ENCODE assay signal across 18 cellular contexts in genomic region chr6:49713346-49713745, GRCh38. TPM values are rescaled to one million over a fixed set of nuclear protein-coding genes. Genes with fewer than 3 reads are reported as not detected.
A peak's percentile ranks its signal among the peaks of the same experiment; 100 is the strongest.
DNase-seq lines count a peak whose midpoint lies in the region; ATAC-seq and TF ChIP-seq lines count a peak whose summit lies in the region.
"Had no signal": no experiment of that assay in that cellular context is flagged by ENCODE, and none has a peak within 500 bp of the region (broad histone marks: within the 10 kb centered on the region; RNA-seq: fewer than 3 reads in every experiment).

Gene CRISP2, minus strand, starts transcription at chr6:49713543. Its CDS starts 4,347 bp downstream, at chr6:49709196.

- H3K27ac ChIP-seq in muscle layer of colon (ENCODE audit: low read depth, low read length) (no peak within 1 kb of the TSS), tibial nerve (no peak within 1 kb of the TSS)
- H3K27ac ChIP-seq: coronary artery, heart right ventricle, thoracic aorta had no signal

- DNase-seq in DMS153 (lab: John Stamatoyannopoulos, UW) (peak; percentile 55), NCI-H1105 (lab: John Stamatoyannopoulos, UW) (peak; percentile 76), astrocyte of the hippocampus (ENCODE audit: low read depth, low spot score) (peak; percentile 2), tibial nerve (ENCODE audit: low spot score in 2 of 2) (no peak), NCI-H2107 (lab: John Stamatoyannopoulos, UW) (no peak)
- DNase-seq in activated effector memory CD4-positive, alpha-beta T cell treated with anti-CD3 and anti-CD28 coated beads, Interleukin-2, amount 50 U/mL, for 16 hours, result no peak
- DNase-seq: activated CD8-positive, alpha-beta T cell treated with anti-CD3 and anti-CD28 coated beads, Interleukin-2, amount 10 ng/mL, durations not matched to agents 7 days and 5 days; heart right ventricle; naive B cell; NCI-H345; OCI-M1 had no signal

- H3K4me3 ChIP-seq in muscle layer of colon (ENCODE audit: low read depth in 1 of 2, low read length in 2 of 2) (peak within 1 kb of the TSS; percentile 5 to 8), tibial nerve (no peak within 1 kb of the TSS)
- H3K4me3 ChIP-seq: coronary artery, heart right ventricle, thoracic aorta had no signal

- 46 to 52% methylated on average over 26 of the region's 26 CpGs for WGBS in tibial nerve, 2 donors

- H3K36me3 ChIP-seq in muscle layer of colon (ENCODE audit: insufficient read depth, low read length), result no peaks in the 10 kb centered on the region
- no peaks in the 10 kb centered on the region for H3K36me3 ChIP-seq in tibial nerve
- H3K36me3 ChIP-seq: heart right ventricle, thoracic aorta had no signal

- TF ChIP-seq CTCF in tibial nerve (IDR thresholded peaks at IDR 0.05), result no peak

- no peak within 1 kb of the TSS for H3K9ac ChIP-seq in muscle layer of colon (ENCODE audit: low read length)

- ATAC-seq in GM19035 (IDR thresholded peaks at IDR 0.05; ENCODE audit: unreplicated experiment), result no peak
- ATAC-seq: activated CD8-positive, alpha-beta T cell treated with anti-CD3 and anti-CD28 coated beads, Interleukin-2, amount 10 ng/mL, durations not matched to agents 7 days and 5 days; activated T-helper 17 cell treated with anti-CD3 and anti-CD28 coated beads, Interleukin-2, amount 50 U/mL, for 72 hours; esophagus mucosa; heart right ventricle; left lobe of liver had no signal

- no peaks in the 10 kb centered on the region for H3K9me3 ChIP-seq in muscle layer of colon (ENCODE audit: low read length)
- H3K9me3 ChIP-seq in tibial nerve, result no peaks in the 10 kb centered on the region
- H3K9me3 ChIP-seq: thoracic aorta had no signal

- TF ChIP-seq EP300 in tibial nerve (IDR thresholded peaks at IDR 0.05), result no peak

- TF ChIP-seq POLR2A in tibial nerve (IDR thresholded peaks at IDR 0.05), result no peak

- H3K27me3 ChIP-seq in muscle layer of colon (ENCODE audit: control insufficient read depth in 1 of 2, insufficient read depth in 2 of 2, low read length in 2 of 2), result no peaks in the 10 kb centered on the region
- H3K27me3 ChIP-seq in tibial nerve, result no peaks in the 10 kb centered on the region

- H3K4me1 ChIP-seq in muscle layer of colon (ENCODE audit: insufficient read depth, low read length) (no peaks in the 10 kb centered on the region), tibial nerve (no peaks in the 10 kb centered on the region)
- H3K4me1 ChIP-seq: heart right ventricle had no signal

RNA-seq across cellular contexts. Expression of gene CRISP2, which starts in this region (rescaled TPM):
- total RNA-seq in tibial nerve, result not detected
- total RNA-seq: activated CD8-positive, alpha-beta T cell treated with anti-CD3 and anti-CD28 coated beads, Interleukin-2, amount 10 ng/mL, durations not matched to agents 7 days and 5 days; activated T-helper 17 cell treated with anti-CD3 and anti-CD28 coated beads, Interleukin-2, amount 50 U/mL, for 72 hours; esophagus mucosa; heart right ventricle; left lobe of liver; thoracic aorta had no signal

Comparison
In these comparisons a context has a peak if more than half of its experiments do, and no peak if none do; other contexts are left out.
1. DNase-seq: peak in DMS153 (single experiment), NCI-H1105 (single experiment) and astrocyte of the hippocampus (single experiment); none in tibial nerve (0 of 2), activated effector memory CD4-positive, alpha-beta T cell treated with anti-CD3 and anti-CD28 coated beads, Interleukin-2, amount 50 U/mL, for 16 hours (single experiment) and NCI-H2107 (single experiment).
2. H3K4me3 ChIP-seq: peak in muscle layer of colon (2 of 2); none in tibial nerve (0 of 4).